Comparison of ENCODE assay signal across 14 cellular contexts in the genomic region with DNA sequence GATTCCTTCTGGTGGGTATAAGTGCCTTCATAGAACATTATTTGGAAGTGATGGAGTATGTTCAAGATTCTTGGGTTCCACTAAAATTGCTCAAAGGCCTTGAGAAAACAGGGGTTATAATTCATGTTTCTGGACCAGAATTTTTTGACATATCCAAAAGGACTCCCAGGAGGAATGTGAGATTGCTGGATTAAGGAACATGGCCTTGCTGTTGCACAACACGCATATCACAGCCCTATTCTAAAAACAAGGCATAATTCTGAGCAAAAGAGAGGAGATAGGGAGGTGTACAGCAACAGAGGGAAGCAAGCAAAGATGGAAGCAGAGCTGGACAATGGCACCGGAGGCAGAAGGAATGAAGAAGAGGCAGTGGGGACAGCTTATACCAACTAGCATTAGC.
"Had no signal": no experiment of that assay in that cellular context is flagged by ENCODE, and none has a peak within 500 bp of the region (broad histone marks: within the 10 kb centered on the region; RNA-seq: fewer than 3 reads in every experiment).

No MANE protein-coding gene starts in this region.

- DNase-seq: activated CD4-positive, alpha-beta T cell treated with anti-CD3 and anti-CD28 coated beads for 36 hours; activated CD4-positive, alpha-beta T cell treated with anti-CD3 and anti-CD28 coated beads, Interleukin-2, amount 50 U/mL, for 48 hours; effector CD4-positive, alpha-beta T cell; hippocampal formation; islet precursor cell; occipital lobe; right lobe of liver; stimulated activated CD4-positive, alpha-beta T cell treated with anti-CD3 and anti-CD28 coated beads, Interleukin-4, amount 100 ng/mL, for 4 hours; stimulated activated naive B cell treated with anti-CD40 and anti-IgM and Interleukin-4, amounts not matched to agents 10 μg/mL and 1 μg/mL and 100 μg/mL, for 72 hours had no signal

- H3K9me3 Mint-ChIP-seq: memory B cell; stimulated activated naive B cell treated with anti-CD40 and anti-IgM and Interleukin-4, amounts not matched to agents 10 μg/mL and 1 μg/mL and 100 μg/mL, for 72 hours; WTC11 had no signal

- H3K4me3 ChIP-seq: right lobe of liver, SK-N-MC had no signal

- H3K36me3 Mint-ChIP-seq: activated naive CD8-positive, alpha-beta T cell; memory B cell; stimulated activated naive B cell treated with anti-CD40 and anti-IgM and Interleukin-4, amounts not matched to agents 10 μg/mL and 1 μg/mL and 100 μg/mL, for 72 hours; WTC11 had no signal

- H3K27me3 ChIP-seq: right lobe of liver had no signal

- H3K9me3 ChIP-seq: right lobe of liver had no signal

- H3K27ac ChIP-seq: right lobe of liver, SK-N-MC had no signal

- H3K4me1 ChIP-seq: right lobe of liver had no signal

- H3K36me3 ChIP-seq: right lobe of liver had no signal

- H3K4me3 Mint-ChIP-seq: activated CD4-positive, alpha-beta T cell treated with anti-CD3 and anti-CD28 coated beads for 36 hours; activated naive CD8-positive, alpha-beta T cell; memory B cell; stimulated activated naive B cell treated with anti-CD40 and anti-IgM and Interleukin-4, amounts not matched to agents 10 μg/mL and 1 μg/mL and 100 μg/mL, for 72 hours; WTC11 had no signal

- ATAC-seq: activated CD4-positive, alpha-beta T cell treated with anti-CD3 and anti-CD28 coated beads for 36 hours; left lobe of liver; right lobe of liver; stimulated activated naive B cell treated with anti-CD40 and anti-IgM and Interleukin-4, amounts not matched to agents 10 μg/mL and 1 μg/mL and 100 μg/mL, for 72 hours; WTC11 had no signal

- H3K4me1 Mint-ChIP-seq: activated CD4-positive, alpha-beta T cell treated with anti-CD3 and anti-CD28 coated beads for 36 hours; memory B cell; stimulated activated naive B cell treated with anti-CD40 and anti-IgM and Interleukin-4, amounts not matched to agents 10 μg/mL and 1 μg/mL and 100 μg/mL, for 72 hours; WTC11 had no signal
